In genomic region chr7:28038175-28038855, GRCh38 we compare ENCODE assay signal across 15 cellular contexts.
DNase-seq lines count a peak whose midpoint lies in the region; ATAC-seq and TF ChIP-seq lines count a peak whose summit lies in the region.
"Had no signal": no experiment of that assay in that cellular context is flagged by ENCODE, and none has a peak within 500 bp of the region (broad histone marks: within the 10 kb centered on the region; RNA-seq: fewer than 3 reads in every experiment).

No MANE protein-coding gene starts in this region.

- no peak overlapping the region for H2AFZ ChIP-seq in osteoblast (ENCODE audit: low read length)

- intact Hi-C loops in esophagus muscularis mucosa (cut with DNase I), result no loop called here

- TF ChIP-seq CTCF in esophagus muscularis mucosa (IDR thresholded peaks at IDR 0.05) (no peak), osteoblast (IDR thresholded peaks at IDR 0.05; ENCODE audit: extremely low read depth, low read depth, low read length) (no peak)

- no peak for TF ChIP-seq EP300 in esophagus muscularis mucosa (IDR thresholded peaks at IDR 0.05)

- peaks cover 3% of the 10 kb centered on the region for H4K20me1 ChIP-seq in osteoblast (ENCODE audit: insufficient read depth, low read length)

- H3K4me2 ChIP-seq in osteoblast (ENCODE audit: insufficient read depth, low read length), result no peak overlapping the region

- H3K27me3 ChIP-seq in SJSA1 (replicated peaks), result no peaks in the 10 kb centered on the region
- H3K27me3 ChIP-seq in esophagus muscularis mucosa, result no peaks in the 10 kb centered on the region
- no peaks in the 10 kb centered on the region for H3K27me3 ChIP-seq in osteoblast (ENCODE audit: insufficient read depth, low read length)
- H3K27me3 ChIP-seq: cardiac muscle cell, gastrocnemius medialis had no signal

- peak; percentile 66 for DNase-seq in EH (ENCODE audit: low read depth)
- peak in 1 of 2 experiments; percentile 51 for DNase-seq in SJSA1 (ENCODE audit: low read depth in 1 of 2, low spot score in 2 of 2)
- DNase-seq in esophagus muscularis mucosa (ENCODE audit: extremely low spot score), result no peak
- no peak for DNase-seq in osteoblast (ENCODE audit: insufficient read length, low spot score, missing footprints)
- no peak for DNase-seq in COLO668 (lab: John Stamatoyannopoulos, UW; ENCODE audit: unreplicated experiment)
- no peak for DNase-seq in nucleus accumbens (lab: John Stamatoyannopoulos, UW)
- DNase-seq in activated T-cell treated with anti-CD3 and anti-CD28 coated beads, Interleukin-2, amount 50 U/mL, for 48 hours, result no peak
- DNase-seq: activated T-cell treated with anti-CD3 and anti-CD28 coated beads, Interleukin-2, amount 50 U/mL, for 24 hours; gastrocnemius medialis; GF-D8; naive thymus-derived CD4-positive, alpha-beta T cell; NCI-H2029; NCI-H526 had no signal

- WGBS in esophagus muscularis mucosa, result 72% methylated on average over 2 of the region's 2 CpGs

- H3K36me3 ChIP-seq in SJSA1 (no peaks in the 10 kb centered on the region), esophagus muscularis mucosa (no peaks in the 10 kb centered on the region), osteoblast (ENCODE audit: insufficient read depth, low read length) (no peaks in the 10 kb centered on the region)
- H3K36me3 ChIP-seq: cardiac muscle cell, gastrocnemius medialis had no signal

- H3K4me1 ChIP-seq in SJSA1 (replicated peaks) (peaks cover 92% of the 10 kb centered on the region), esophagus muscularis mucosa (peaks cover 19 to 83% (median 69%) of the 10 kb centered on the region in 4 donors), osteoblast (ENCODE audit: insufficient read depth, low read length) (peaks cover 66% of the 10 kb centered on the region)

- peaks cover 23% of the 10 kb centered on the region for H3K79me2 ChIP-seq in osteoblast (ENCODE audit: insufficient read depth, low read length)

- H3K4me3 ChIP-seq in SJSA1 (no peak overlapping the region), esophagus muscularis mucosa (no peak overlapping the region), osteoblast (ENCODE audit: insufficient read depth, low read length) (no peak overlapping the region)
- H3K4me3 ChIP-seq: cardiac muscle cell, gastrocnemius medialis had no signal

- H3K27ac ChIP-seq in SJSA1 (peak overlapping the region; percentile 84), esophagus muscularis mucosa (replicated peaks in 1 of 4) (peak overlapping the region; percentile 68 to 83 (median 76)), osteoblast (ENCODE audit: low read depth, low read length) (peak overlapping the region; percentile 82)
- H3K27ac ChIP-seq: cardiac muscle cell had no signal

- TF ChIP-seq POLR2A in esophagus muscularis mucosa (IDR thresholded peaks at IDR 0.05; ENCODE audit: low read depth), result no peak

- no peak for ATAC-seq in GM18502 (IDR thresholded peaks at IDR 0.05; ENCODE audit: poor library complexity, unreplicated experiment)
- ATAC-seq: gastrocnemius medialis; naive thymus-derived CD4-positive, alpha-beta T cell had no signal

- H3K9me3 ChIP-seq in SJSA1 (replicated peaks) (no peaks in the 10 kb centered on the region), esophagus muscularis mucosa (no peaks in the 10 kb centered on the region), osteoblast (ENCODE audit: low read depth, low read length) (no peaks in the 10 kb centered on the region)
- H3K9me3 ChIP-seq: gastrocnemius medialis had no signal
